ENCODE assay signal across 18 cellular contexts in the genomic region with DNA sequence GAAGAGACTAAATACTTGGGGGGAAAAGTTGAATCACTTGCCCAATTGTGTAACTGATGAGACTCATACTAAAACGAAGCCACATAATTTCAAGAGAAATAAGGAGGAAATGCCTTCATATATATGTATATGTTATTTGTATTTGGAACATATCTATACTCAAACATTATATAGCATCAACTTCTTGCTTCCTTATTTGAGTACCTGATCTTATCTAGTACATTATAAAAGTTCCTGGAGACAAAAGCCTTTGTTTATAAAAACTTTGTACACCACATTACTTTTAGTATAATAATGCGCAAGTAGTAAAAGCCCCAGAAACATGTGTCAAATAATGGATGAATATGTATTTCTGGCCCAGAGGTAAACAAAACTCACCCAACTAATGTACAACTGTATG.
A peak's percentile ranks its signal among the peaks of the same experiment; 100 is the strongest.
DNase-seq lines count a peak whose midpoint lies in the region; ATAC-seq, FAIRE-seq and TF ChIP-seq lines count a peak whose summit lies in the region.
"Had no signal": no experiment of that assay in that cellular context is flagged by ENCODE, and none has a peak within 500 bp of the region (broad histone marks: within the 10 kb centered on the region; RNA-seq: fewer than 3 reads in every experiment).

No MANE protein-coding gene starts in this region.

- no peak overlapping the region for H3K4me3 Mint-ChIP-seq in activated naive CD4-positive, alpha-beta T cell treated with anti-CD3 and anti-CD28 coated beads, Interleukin-2, amount 10 ng/mL, durations not matched to agents 7 days and 5 days
- H3K4me3 Mint-ChIP-seq: B cell; CD4-positive, alpha-beta T cell; H9; HFFc6 had no signal

- H3K27me3 Mint-ChIP-seq in activated naive CD4-positive, alpha-beta T cell treated with anti-CD3 and anti-CD28 coated beads, Interleukin-2, amount 10 ng/mL, durations not matched to agents 7 days and 5 days = no peaks in the 10 kb centered on the region
- H3K27me3 Mint-ChIP-seq: B cell; CD4-positive, alpha-beta T cell had no signal

- H2AFZ ChIP-seq in GM23248 (no peak overlapping the region), OCI-LY3 (ENCODE audit: low read depth, low read length) (no peak overlapping the region)

- H3K27me3 ChIP-seq in GM23248 (replicated peaks; ENCODE audit: insufficient read depth) (no peaks in the 10 kb centered on the region), OCI-LY3 (ENCODE audit: low read depth, low read length) (no peaks in the 10 kb centered on the region), small intestine (ENCODE audit: control insufficient read depth in 2 of 2, insufficient read depth in 2 of 2, low read length in 2 of 2) (no peaks in the 10 kb centered on the region), breast epithelium (no peaks in the 10 kb centered on the region)

- no peaks in the 10 kb centered on the region for H3K36me3 Mint-ChIP-seq in activated naive CD4-positive, alpha-beta T cell treated with anti-CD3 and anti-CD28 coated beads, Interleukin-2, amount 10 ng/mL, durations not matched to agents 7 days and 5 days

- no peaks in the 10 kb centered on the region for H3K36me3 ChIP-seq in GM23248 (ENCODE audit: low read depth)
- H3K36me3 ChIP-seq in OCI-LY3 (replicated peaks; ENCODE audit: low read depth, low read length) = no peaks in the 10 kb centered on the region
- no peaks in the 10 kb centered on the region for H3K36me3 ChIP-seq in small intestine (ENCODE audit: control insufficient read depth in 2 of 2, insufficient read depth in 2 of 2, low read length in 2 of 2)
- H3K36me3 ChIP-seq in breast epithelium = no peaks in the 10 kb centered on the region

- peak; percentile 12 for DNase-seq in GM23248
- DNase-seq in left colon = no peak
- DNase-seq in small intestine = peak; percentile 33
- DNase-seq in activated naive CD4-positive, alpha-beta T cell treated with anti-CD3 and anti-CD28 coated beads, Interleukin-2, amount 10 ng/mL, durations not matched to agents 7 days and 5 days = no peak
- DNase-seq in breast epithelium (ENCODE audit: low spot score in 2 of 2) = no peak
- DNase-seq: C1 segment of cervical spinal cord; Calu3; CD4-positive, alpha-beta T cell; DMS 273 treated with DMSO at 0.1 percent for 48 hours; GOT3; H9; HFFc6 had no signal

- no peak overlapping the region for H3K27ac Mint-ChIP-seq in activated naive CD4-positive, alpha-beta T cell treated with anti-CD3 and anti-CD28 coated beads, Interleukin-2, amount 10 ng/mL, durations not matched to agents 7 days and 5 days
- H3K27ac Mint-ChIP-seq: B cell; CD4-positive, alpha-beta T cell; H9; HFFc6 had no signal

- H3K4me1 Mint-ChIP-seq in activated naive CD4-positive, alpha-beta T cell treated with anti-CD3 and anti-CD28 coated beads, Interleukin-2, amount 10 ng/mL, durations not matched to agents 7 days and 5 days = peaks cover 13% of the 10 kb centered on the region

- FAIRE-seq in small intestine (lab: Jason Lieb, UNC) = no peak
- FAIRE-seq: A204.1, GM18507 had no signal

- no peaks in the 10 kb centered on the region for H3K4me1 ChIP-seq in GM23248 (ENCODE audit: insufficient read depth)
- H3K4me1 ChIP-seq in OCI-LY3 (ENCODE audit: low read length) = peaks cover 36% of the 10 kb centered on the region
- H3K4me1 ChIP-seq in small intestine (ENCODE audit: control insufficient read depth in 2 of 2, insufficient read depth in 1 of 2, low read depth in 1 of 2, low read length in 1 of 2) = peaks cover 5 to 6% of the 10 kb centered on the region in 2 donors
- H3K4me1 ChIP-seq in breast epithelium = no peaks in the 10 kb centered on the region

- H4K20me1 ChIP-seq in GM23248 (ENCODE audit: insufficient read depth) (no peaks in the 10 kb centered on the region), OCI-LY3 (ENCODE audit: insufficient read depth, low read length) (no peaks in the 10 kb centered on the region)

- H3K9me3 ChIP-seq in GM23248 (ENCODE audit: low read depth) = no peaks in the 10 kb centered on the region
- H3K9me3 ChIP-seq in OCI-LY3 (ENCODE audit: insufficient read depth, low read length) = no peaks in the 10 kb centered on the region
- H3K9me3 ChIP-seq in small intestine (ENCODE audit: control insufficient read depth, low read depth) = no peaks in the 10 kb centered on the region
- no peaks in the 10 kb centered on the region for H3K9me3 ChIP-seq in breast epithelium

- no peak overlapping the region for H3K4me3 ChIP-seq in GM23248
- no peak overlapping the region for H3K4me3 ChIP-seq in OCI-LY3 (ENCODE audit: low read length)
- H3K4me3 ChIP-seq in small intestine (ENCODE audit: low read depth in 1 of 2, low read length in 2 of 2) = no peak overlapping the region
- no peak overlapping the region for H3K4me3 ChIP-seq in breast epithelium

- H3K79me2 ChIP-seq in GM23248 (ENCODE audit: insufficient read depth) (no peaks in the 10 kb centered on the region), OCI-LY3 (ENCODE audit: low read length) (no peaks in the 10 kb centered on the region)

- H3K9me2 ChIP-seq in GM23248 (ENCODE audit: insufficient read depth) = no peaks in the 10 kb centered on the region

- CTCF ChIA-PET in activated naive CD4-positive, alpha-beta T cell treated with anti-CD3 and anti-CD28 coated beads, Interleukin-2, amount 10 ng/mL, durations not matched to agents 7 days and 5 days (lab: Charles Lee) = interaction anchor here (6.8 kb wide), 1 partner anchor 93 kb away, joined by 86 read pairs; a partner anchor contains a TSS

- no peak for TF ChIP-seq CTCF in OCI-LY3 (IDR thresholded peaks at IDR 0.05; ENCODE audit: low read depth, low read length)
- no peak for TF ChIP-seq CTCF in breast epithelium (IDR thresholded peaks at IDR 0.05)

- H3K4me2 ChIP-seq in GM23248 (ENCODE audit: unreplicated experiment) (no peak overlapping the region), OCI-LY3 (ENCODE audit: low read length) (peak overlapping the region; percentile 29)

- no peak overlapping the region for H3K9ac ChIP-seq in GM23248
- no peak overlapping the region for H3K9ac ChIP-seq in OCI-LY3 (ENCODE audit: low read length)

- H3F3A ChIP-seq in GM23248 (ENCODE audit: insufficient read depth) = no peaks in the 10 kb centered on the region

- ATAC-seq in left colon (peak; percentile 54), GM21717 (IDR thresholded peaks at IDR 0.05; ENCODE audit: unreplicated experiment) (no peak)

- WGBS in GM23248 (ENCODE audit: low coverage in 1 of 2, low lambda C conversion rate in 2 of 2, missing lambda C conversion rate in 2 of 2), 2 experiments = 73 to 75% methylated on average over 2 of the region's 2 CpGs
- WGBS in small intestine, 3 donors = 23 to 49% (median 28%) methylated on average over 2 of the region's 2 CpGs

- no peaks in the 10 kb centered on the region for H3K9me3 Mint-ChIP-seq in activated naive CD4-positive, alpha-beta T cell treated with anti-CD3 and anti-CD28 coated beads, Interleukin-2, amount 10 ng/mL, durations not matched to agents 7 days and 5 days
- H3K9me3 Mint-ChIP-seq: CD4-positive, alpha-beta T cell; H9; HFFc6 had no signal

- intact Hi-C loops in left colon (cut with DNase I, micrococcal nuclease) (loop anchor here in 1 of 2 donors (10.0 kb wide), 1 partner anchor 91 kb away; a partner anchor contains a TSS), breast epithelium (cut with DNase I; ENCODE audit: low total_unique reads) (no loop called here)

- H3K27ac ChIP-seq in GM23248 (no peak overlapping the region), OCI-LY3 (ENCODE audit: low read length) (no peak overlapping the region), small intestine (ENCODE audit: low read depth in 1 of 2, low read length in 1 of 2) (no peak overlapping the region), breast epithelium (no peak overlapping the region)
- H3K27ac ChIP-seq: HL-60 had no signal

- TF ChIP-seq POLR2A in breast epithelium (IDR thresholded peaks at IDR 0.05) = no peak

- in situ Hi-C loops in GM23248 (cut with MboI) = loop anchor here (5.0 kb wide), 1 partner anchor 98 kb away; no protein-coding TSS in a partner anchor

Comparison
In these comparisons a context has a peak if more than half of its experiments do, and no peak if none do; other contexts are left out.
1. DNase-seq: peak in GM23248 (single experiment) and small intestine (single experiment); none in left colon (0 of 2), activated naive CD4-positive, alpha-beta T cell treated with anti-CD3 and anti-CD28 coated beads, Interleukin-2, amount 10 ng/mL, durations not matched to agents 7 days and 5 days (single experiment) and breast epithelium (0 of 2).